36 cellular contexts compared by ENCODE assay signal in genomic region chr1:23431431-23431830, GRCh38. TPM values are rescaled to one million over a fixed set of nuclear protein-coding genes. Genes with fewer than 3 reads are reported as not detected.
"Had no signal": no experiment of that assay in that cellular context is flagged by ENCODE, and none has a peak within 500 bp of the region (broad histone marks: within the 10 kb centered on the region; RNA-seq: fewer than 3 reads in every experiment).

No MANE protein-coding gene starts in this region.

- ATAC-seq: activated naive CD4-positive, alpha-beta T cell treated with anti-CD3 and anti-CD28 coated beads, Interleukin-2, amount 50 U/mL, for 72 hours; activated naive CD8-positive, alpha-beta T cell treated with anti-CD3 and anti-CD28 coated beads, Interleukin-2, amount 50 U/mL, for 24 hours; activated T-cell treated with anti-CD3 and anti-CD28 coated beads, Interleukin-2, amount 50 U/mL, for 4 hours; activated T-cell treated with anti-CD3 and anti-CD28 coated beads, Interleukin-2, amount 50 U/mL, for 72 hours; activated T-helper 17 cell treated with anti-CD3 and anti-CD28 coated beads, Interleukin-2, amount 50 U/mL, for 72 hours; body of pancreas had no signal

- H3K9me3 ChIP-seq: adrenal gland, ascending aorta, body of pancreas, breast epithelium had no signal

- FAIRE-seq: astrocyte, bronchial epithelial cell had no signal

- H3K4me1 ChIP-seq: adrenal gland, ascending aorta, body of pancreas, breast epithelium had no signal

- H3K36me3 ChIP-seq: breast epithelium had no signal

- DNase-seq: activated effector memory CD4-positive, alpha-beta T cell treated with anti-CD3 and anti-CD28 coated beads, Interleukin-2, amount 50 U/mL, for 16 hours; activated effector memory CD4-positive, alpha-beta T cell treated with Interleukin-2 at 50 U/mL for 16 hours; activated gamma-delta T cell; activated gamma-delta T cell treated with Interleukin-2 at 50 U/mL for 16 hours; activated naive CD4-positive, alpha-beta T cell; activated naive CD4-positive, alpha-beta T cell treated with anti-CD3 and anti-CD28 coated beads for 36 hours; activated naive CD4-positive, alpha-beta T cell treated with anti-CD3 and anti-CD28 coated beads, Interleukin-2, amount 10 ng/mL, durations not matched to agents 7 days and 5 days; activated naive CD4-positive, alpha-beta T cell treated with anti-CD3 and anti-CD28 coated beads, Interleukin-2, amount 50 U/mL, for 16 hours; activated naive CD4-positive, alpha-beta T cell treated with Interleukin-2 at 50 U/mL for 16 hours; activated naive CD8-positive, alpha-beta T cell treated with anti-CD3 and anti-CD28 coated beads for 36 hours; activated naive CD8-positive, alpha-beta T cell treated with anti-CD3 and anti-CD28 coated beads, Interleukin-2, amount 10 ng/mL, durations not matched to agents 7 days and 5 days; activated naive CD8-positive, alpha-beta T cell treated with anti-CD3 and anti-CD28 coated beads, Interleukin-2, amount 50 U/mL, for 24 hours; activated T-cell treated with anti-CD3 and anti-CD28 coated beads, Interleukin-2, amount 50 U/mL, for 1 hour; activated T-cell treated with anti-CD3 and anti-CD28 coated beads, Interleukin-2, amount 50 U/mL, for 24 hours; activated T-cell treated with anti-CD3 and anti-CD28 coated beads, Interleukin-2, amount 50 U/mL, for 4 hours; activated T-cell treated with anti-CD3 and anti-CD28 coated beads, Interleukin-2, amount 50 U/mL, for 48 hours; activated T-cell treated with anti-CD3 and anti-CD28 coated beads, Interleukin-2, amount 50 U/mL, for 72 hours; adrenal gland; amniotic stem cell; amygdala; anterior cingulate cortex; aorta; body of pancreas; brain microvascular endothelial cell; caudate nucleus; central memory CD4-positive, alpha-beta T cell; cerebellar nuclear complex had no signal

- H3K27ac ChIP-seq: adrenal gland, ascending aorta, body of pancreas, brain microvascular endothelial cell, breast epithelium, cardiac muscle cell had no signal

- H3K4me3 ChIP-seq: adrenal gland, ascending aorta, body of pancreas, breast epithelium, cardiac muscle cell had no signal

- H3K27me3 ChIP-seq: adrenal gland, ascending aorta, body of pancreas, brain microvascular endothelial cell, breast epithelium, cardiac muscle cell had no signal

RNA-seq across cellular contexts. Expression of gene ASAP3, which starts 52.5 kb away (rescaled TPM):
- total RNA-seq: activated T-helper 1 cell treated with anti-CD3 and anti-CD28 coated beads, Interleukin-12 subunit alpha, Interleukin-12 subunit beta, Interleukin-2, Interleukin-4 antibody, amounts not matched to agents 30 ng/mL and 10 ng/mL and 1 ng/mL, durations not matched to agents 14 hours and 24 hours and 36 hours; activated T-helper 2 cell treated with anti-CD3 and anti-CD28 coated beads, Interferon-gamma antibody, Interleukin-2, Interleukin-4, amounts not matched to agents 10 μg/mL and 5 μg/mL and 100 μg/mL, durations not matched to agents 14 hours and 24 hours and 36 hours had no signal
